Comparison of ENCODE assay signal across 1 cellular context in the genomic region with DNA sequence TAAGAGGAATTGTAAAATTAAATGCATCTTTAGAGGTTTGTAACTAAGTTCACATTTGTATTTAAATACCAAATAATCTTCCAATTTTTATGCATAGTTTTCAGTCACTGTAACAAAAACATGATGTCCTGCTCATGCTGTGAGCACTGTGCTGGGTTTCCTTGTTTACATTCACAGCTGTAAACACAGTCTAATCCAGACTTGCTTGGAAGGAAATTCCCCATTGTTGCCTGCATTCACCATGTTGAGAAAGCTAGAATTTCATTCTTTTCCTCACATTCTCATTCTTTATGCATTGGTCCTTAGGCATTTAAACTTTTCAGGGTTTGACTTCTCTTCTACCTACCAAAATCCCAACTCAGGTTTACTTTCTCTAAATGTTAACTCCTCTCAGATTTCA.
TF ChIP-seq lines count a peak whose summit lies in the region.

No MANE protein-coding gene starts in this region.

TF ChIP-seq in WTC11, 78 proteins besides CTCF, POLR2A, EP300 and RAD21 (continued from another document):
- TF ChIP-seq, protein P1, sequence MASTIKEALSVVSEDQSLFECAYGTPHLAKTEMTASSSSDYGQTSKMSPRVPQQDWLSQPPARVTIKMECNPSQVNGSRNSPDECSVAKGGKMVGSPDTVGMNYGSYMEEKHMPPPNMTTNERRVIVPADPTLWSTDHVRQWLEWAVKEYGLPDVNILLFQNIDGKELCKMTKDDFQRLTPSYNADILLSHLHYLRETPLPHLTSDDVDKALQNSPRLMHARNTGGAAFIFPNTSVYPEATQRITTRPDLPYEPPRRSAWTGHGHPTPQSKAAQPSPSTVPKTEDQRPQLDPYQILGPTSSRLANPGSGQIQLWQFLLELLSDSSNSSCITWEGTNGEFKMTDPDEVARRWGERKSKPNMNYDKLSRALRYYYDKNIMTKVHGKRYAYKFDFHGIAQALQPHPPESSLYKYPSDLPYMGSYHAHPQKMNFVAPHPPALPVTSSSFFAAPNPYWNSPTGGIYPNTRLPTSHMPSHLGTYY (CRISPR knock-in tag; IDR thresholded peaks at IDR 0.05) = no peak
